8 cellular contexts compared by ENCODE assay signal in the genomic region with DNA sequence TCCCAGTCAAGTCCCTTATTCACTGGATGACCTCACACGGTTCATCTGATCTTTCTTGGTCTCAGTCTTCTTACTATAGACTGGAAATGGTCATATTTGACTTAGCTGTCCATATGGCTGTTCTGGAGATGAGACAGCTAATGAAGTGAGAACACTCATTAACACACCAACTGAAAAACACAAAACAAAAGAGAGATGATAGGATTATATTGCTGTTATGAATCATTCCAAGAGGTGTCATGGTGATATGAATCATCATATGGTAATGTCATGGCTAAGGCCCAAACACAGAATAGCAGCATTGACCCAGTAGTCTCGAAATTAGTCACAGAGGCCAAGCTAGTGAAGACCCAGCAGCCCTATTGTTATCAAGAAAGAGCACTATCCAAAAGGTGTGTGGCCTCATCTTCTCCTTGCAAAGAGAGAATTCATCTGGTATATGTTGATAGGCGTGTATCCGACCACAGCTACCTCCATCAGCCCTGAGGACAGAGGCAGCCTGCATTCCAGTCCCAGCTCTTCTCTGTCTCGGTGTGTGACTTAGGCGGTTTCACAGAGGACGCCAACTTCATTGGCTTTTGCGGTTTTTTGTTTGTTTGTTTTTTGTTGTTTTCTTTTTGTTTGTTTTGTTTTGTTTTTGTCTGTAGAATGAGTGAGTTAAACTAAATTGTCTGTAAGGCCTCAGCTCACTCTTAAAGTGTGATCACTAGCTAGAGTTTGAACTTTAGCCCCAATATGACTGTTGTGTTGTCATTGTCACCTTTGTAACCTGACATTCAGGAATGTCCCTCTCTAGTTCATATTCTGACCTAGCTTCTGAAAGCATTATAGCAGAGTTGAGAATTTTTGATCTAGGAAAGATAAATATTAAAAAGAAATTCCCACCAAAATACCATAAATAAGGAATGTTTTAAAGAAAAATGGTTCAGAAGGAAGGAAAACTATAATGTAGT.
DNase-seq lines count a peak whose midpoint lies in the region; ATAC-seq and TF ChIP-seq lines count a peak whose summit lies in the region.

No MANE protein-coding gene starts in this region.

- no peak overlapping the region for H3K4ac ChIP-seq in neuronal stem cell (ENCODE audit: low read length)

- ATAC-seq in HG03521 (IDR thresholded peaks at IDR 0.05; ENCODE audit: unreplicated experiment) (peak; percentile 94), right cardiac atrium (peak; percentile 35 to 59)
- ATAC-seq in activated CD8-positive, alpha-beta T cell treated with anti-CD3 and anti-CD28 coated beads, Interleukin-2, amount 10 ng/mL, durations not matched to agents 7 days and 5 days = peak; percentile 90

- no peaks in the 10 kb centered on the region for H3K27me3 ChIP-seq in CD8-positive, alpha-beta memory T cell (ENCODE audit: insufficient read depth, low read length, poor library complexity, severe bottlenecking)
- H3K27me3 ChIP-seq in right cardiac atrium (ENCODE audit: control insufficient read depth, insufficient read depth) = no peaks in the 10 kb centered on the region
- H3K27me3 ChIP-seq in neuronal stem cell (ENCODE audit: control insufficient read depth in 3 of 3, insufficient read depth in 3 of 3, low read depth in 1 of 3, low read length in 3 of 3) = no peaks in the 10 kb centered on the region
- H3K27me3 ChIP-seq in prostate gland (replicated peaks; ENCODE audit: insufficient read depth) = no peaks in the 10 kb centered on the region

- no peaks in the 10 kb centered on the region for H3K4me1 ChIP-seq in CD8-positive, alpha-beta memory T cell (ENCODE audit: insufficient read depth, low read length)
- H3K4me1 ChIP-seq in right cardiac atrium (ENCODE audit: control insufficient read depth, insufficient read depth, low read length) (peaks cover 6% of the 10 kb centered on the region), neuronal stem cell (ENCODE audit: control insufficient read depth in 2 of 2, insufficient read depth in 1 of 2, low read depth in 1 of 2, low read length in 2 of 2) (no peaks in the 10 kb centered on the region), prostate gland (replicated peaks) (no peaks in the 10 kb centered on the region)

- intact Hi-C loops in right cardiac atrium (cut with DNase I) (no loop called here), prostate gland (cut with DNase I) (no loop called here)

- POLR2A ChIA-PET in CD8-positive, alpha-beta memory T cell (lab: Charles Lee) = interaction anchor here (0.7 kb wide), 1 partner anchor 126 kb away, joined by 3 read pairs; no protein-coding TSS in a partner anchor
- POLR2A ChIA-PET in activated CD8-positive, alpha-beta T cell treated with anti-CD3 and anti-CD28 coated beads, Interleukin-2, amount 10 ng/mL, durations not matched to agents 7 days and 5 days (lab: Charles Lee) = interaction anchor here (0.6 to 2.2 kb wide), 13 partner anchors 9 to 153 kb away, joined by 3 to 11 read pairs (median 3); partner anchors contain the start of genes BBIP1, PDCD4 and SHOC2

- WGBS in right cardiac atrium = 69% methylated on average over 8 of the region's 8 CpGs
- WGBS in neuronal stem cell (ENCODE audit: extremely low coverage in 2 of 2, insufficient read length in 2 of 2, insufficient replicate concordance in 1 of 2), 2 donors = no CpG with 5 or more reads among the region's 8 CpGs
- 92% methylated on average over 8 of the region's 8 CpGs for WGBS in prostate gland

- H3K4me3 ChIP-seq in CD8-positive, alpha-beta memory T cell (ENCODE audit: low read length) = no peak overlapping the region
- H3K4me3 ChIP-seq in right cardiac atrium (ENCODE audit: low read length) (no peak overlapping the region), neuronal stem cell (ENCODE audit: low read length in 2 of 2) (no peak overlapping the region), prostate gland (no peak overlapping the region)

- TF ChIP-seq CTCF in GM20000 (IDR thresholded peaks at IDR 0.05; ENCODE audit: extremely low read depth, missing control alignments) (no peak), prostate gland (IDR thresholded peaks at IDR 0.05) (no peak)

- H3K9me3 Mint-ChIP-seq in CD8-positive, alpha-beta memory T cell = no peaks in the 10 kb centered on the region
- H3K9me3 Mint-ChIP-seq in activated CD8-positive, alpha-beta T cell treated with anti-CD3 and anti-CD28 coated beads, Interleukin-2, amount 10 ng/mL, durations not matched to agents 7 days and 5 days (ENCODE audit: insufficient read depth) = no peaks in the 10 kb centered on the region

- H3K27ac ChIP-seq in CD8-positive, alpha-beta memory T cell (ENCODE audit: low read depth, low read length) = peak overlapping the region; percentile 55
- H3K27ac ChIP-seq in right cardiac atrium (ENCODE audit: low read length) (peak overlapping the region; percentile 24), neuronal stem cell (replicated peaks; ENCODE audit: low read length) (no peak overlapping the region), prostate gland (no peak overlapping the region)

- peak in 2 of 5 donors; percentile 3 to 63 for DNase-seq in CD8-positive, alpha-beta memory T cell
- DNase-seq in GM20000 (ENCODE audit: low spot score) (peak; percentile 84), right cardiac atrium (no peak), neuronal stem cell (ENCODE audit: low spot score) (no peak), NCI-H748 (lab: John Stamatoyannopoulos, UW; ENCODE audit: unreplicated experiment) (no peak), prostate gland (ENCODE audit: low spot score) (no peak)
- peak; percentile 53 for DNase-seq in activated CD8-positive, alpha-beta T cell treated with anti-CD3 and anti-CD28 coated beads, Interleukin-2, amount 10 ng/mL, durations not matched to agents 7 days and 5 days

- H2BK12ac ChIP-seq in neuronal stem cell (ENCODE audit: low read length) = no peak overlapping the region

- no peak overlapping the region for H4K8ac ChIP-seq in neuronal stem cell (ENCODE audit: low read depth, low read length)

- H2BK5ac ChIP-seq in neuronal stem cell (ENCODE audit: low read length) = no peak overlapping the region

- no peaks in the 10 kb centered on the region for H3K36me3 Mint-ChIP-seq in CD8-positive, alpha-beta memory T cell
- no peaks in the 10 kb centered on the region for H3K36me3 Mint-ChIP-seq in activated CD8-positive, alpha-beta T cell treated with anti-CD3 and anti-CD28 coated beads, Interleukin-2, amount 10 ng/mL, durations not matched to agents 7 days and 5 days (ENCODE audit: low read depth)

- no peak overlapping the region for H3K14ac ChIP-seq in neuronal stem cell (ENCODE audit: low read length)

- no peaks in the 10 kb centered on the region for H3K9me3 ChIP-seq in CD8-positive, alpha-beta memory T cell (ENCODE audit: low read length)
- no peaks in the 10 kb centered on the region for H3K9me3 ChIP-seq in right cardiac atrium (ENCODE audit: control insufficient read depth, low read length)
- H3K9me3 ChIP-seq in neuronal stem cell (replicated peaks in 1 of 2; ENCODE audit: control insufficient read depth in 2 of 2, insufficient read depth in 1 of 2, low read depth in 1 of 2, low read length in 2 of 2) = no peaks in the 10 kb centered on the region
- no peaks in the 10 kb centered on the region for H3K9me3 ChIP-seq in prostate gland

- H2BK120ac ChIP-seq in neuronal stem cell (ENCODE audit: low read depth, low read length) = no peak overlapping the region

- TF ChIP-seq POLR2A in prostate gland (IDR thresholded peaks at IDR 0.05) = no peak

- H3K79me1 ChIP-seq in neuronal stem cell (ENCODE audit: low read depth, low read length) = no peaks in the 10 kb centered on the region

- CTCF ChIA-PET in CD8-positive, alpha-beta memory T cell (lab: Charles Lee) = interaction anchor here (1.4 kb wide), 1 partner anchor 98 kb away, joined by 4 read pairs; no protein-coding TSS in a partner anchor
- CTCF ChIA-PET in activated CD8-positive, alpha-beta T cell treated with anti-CD3 and anti-CD28 coated beads, Interleukin-2, amount 10 ng/mL, durations not matched to agents 7 days and 5 days (lab: Charles Lee) = interaction anchor here (0.6 to 2.7 kb wide), 9 partner anchors 17 to 146 kb away, joined by 3 to 16 read pairs (median 3); no protein-coding TSS in a partner anchor

- no peak overlapping the region for H2AFZ ChIP-seq in neuronal stem cell (ENCODE audit: low read length)

- H3K36me3 ChIP-seq in CD8-positive, alpha-beta memory T cell (ENCODE audit: insufficient read depth, low read length) = no peaks in the 10 kb centered on the region
- H3K36me3 ChIP-seq in neuronal stem cell (replicated peaks in 1 of 2; ENCODE audit: control insufficient read depth in 2 of 2, insufficient read depth in 2 of 2, low read length in 2 of 2) (no peaks in the 10 kb centered on the region), prostate gland (no peaks in the 10 kb centered on the region)

- H3K9ac ChIP-seq in neuronal stem cell (ENCODE audit: low read depth, low read length, poor library complexity) = no peak overlapping the region

- no peak overlapping the region for H3K18ac ChIP-seq in neuronal stem cell (ENCODE audit: low read length)

- no peak overlapping the region for H3K23ac ChIP-seq in neuronal stem cell (ENCODE audit: low read depth, low read length, poor library complexity)

- H3K4me2 ChIP-seq in neuronal stem cell (ENCODE audit: insufficient read depth, low read length, poor library complexity, severe bottlenecking) = no peak overlapping the region

- H3K4me1 Mint-ChIP-seq in CD8-positive, alpha-beta memory T cell = peaks cover 16 to 21% (median 21%) of the 10 kb centered on the region in 3 donors
- H3K4me1 Mint-ChIP-seq in activated CD8-positive, alpha-beta T cell treated with anti-CD3 and anti-CD28 coated beads, Interleukin-2, amount 10 ng/mL, durations not matched to agents 7 days and 5 days (ENCODE audit: low read depth) = peaks cover 24% of the 10 kb centered on the region

- no peaks in the 10 kb centered on the region for H3K27me3 Mint-ChIP-seq in CD8-positive, alpha-beta memory T cell
- no peaks in the 10 kb centered on the region for H3K27me3 Mint-ChIP-seq in activated CD8-positive, alpha-beta T cell treated with anti-CD3 and anti-CD28 coated beads, Interleukin-2, amount 10 ng/mL, durations not matched to agents 7 days and 5 days (ENCODE audit: low read depth)

- no peak overlapping the region for H2AK5ac ChIP-seq in neuronal stem cell (ENCODE audit: low read depth, low read length)

- H4K91ac ChIP-seq in neuronal stem cell (ENCODE audit: low read depth, low read length, poor library complexity) = no peak overlapping the region

- no peak overlapping the region for H2BK15ac ChIP-seq in neuronal stem cell (ENCODE audit: low read length)

- H3K27ac Mint-ChIP-seq in CD8-positive, alpha-beta memory T cell = peak overlapping the region in 6 of 8 donors; percentile 4 to 85 (median 72)
- peak overlapping the region; percentile 71 for H3K27ac Mint-ChIP-seq in activated CD8-positive, alpha-beta T cell treated with anti-CD3 and anti-CD28 coated beads, Interleukin-2, amount 10 ng/mL, durations not matched to agents 7 days and 5 days

- peak overlapping the region in 2 of 7 donors; percentile 43 to 67 for H3K4me3 Mint-ChIP-seq in CD8-positive, alpha-beta memory T cell
- H3K4me3 Mint-ChIP-seq in activated CD8-positive, alpha-beta T cell treated with anti-CD3 and anti-CD28 coated beads, Interleukin-2, amount 10 ng/mL, durations not matched to agents 7 days and 5 days = no peak overlapping the region

Comparison
In these comparisons a context has a peak if more than half of its experiments do, and no peak if none do; other contexts are left out.
1. DNase-seq: peak in GM20000 (single experiment) and activated CD8-positive, alpha-beta T cell treated with anti-CD3 and anti-CD28 coated beads, Interleukin-2, amount 10 ng/mL, durations not matched to agents 7 days and 5 days (single experiment); none in right cardiac atrium (0 of 3), neuronal stem cell (single experiment), NCI-H748 (single experiment) and prostate gland (single experiment).
2. H3K27ac ChIP-seq: peak in CD8-positive, alpha-beta memory T cell (single experiment) and right cardiac atrium (single experiment); none in neuronal stem cell (single experiment) and prostate gland (0 of 2).
3. Peak in every context shown above with its lines, with median percentiles within 50 percentile points of each other: ATAC-seq.